8 cellular contexts compared by ENCODE assay signal in genomic region chr17:27793168-27793905, GRCh38. TPM values are rescaled to one million over a fixed set of nuclear protein-coding genes. Genes with fewer than 3 reads are reported as not detected.
DNase-seq lines count a peak whose midpoint lies in the region; ATAC-seq lines count a peak whose summit lies in the region.

No MANE protein-coding gene starts in this region.

- no peak overlapping the region for H3K9ac ChIP-seq in muscle layer of colon (ENCODE audit: low read length)

- H3K9me3 Mint-ChIP-seq in IgD-negative memory B cell, result no peaks in the 10 kb centered on the region
- no peaks in the 10 kb centered on the region for H3K9me3 Mint-ChIP-seq in activated T-helper 1 cell treated with anti-CD3 and anti-CD28 coated beads, Interleukin-12 subunit alpha, Interleukin-12 subunit beta, Interleukin-2, Interleukin-4 antibody, amounts not matched to agents 30 ng/mL and 10 ng/mL and 1 ng/mL, durations not matched to agents 14 hours and 24 hours and 36 hours

- H3K9me3 ChIP-seq in muscle layer of colon (ENCODE audit: low read length), result no peaks in the 10 kb centered on the region

- H3K27ac ChIP-seq in muscle layer of colon (ENCODE audit: low read depth, low read length), result no peak overlapping the region

- DNase-seq in AG20443 (ENCODE audit: low spot score), result peak; percentile 53
- DNase-seq in ecto neural progenitor cell (ENCODE audit: low spot score), result peak; percentile 76
- no peak for DNase-seq in activated T-helper 1 cell treated with anti-CD3 and anti-CD28 coated beads, Interleukin-12 subunit alpha, Interleukin-12 subunit beta, Interleukin-2, Interleukin-4 antibody, amounts not matched to agents 30 ng/mL and 10 ng/mL and 1 ng/mL, durations not matched to agents 14 hours and 24 hours and 36 hours (ENCODE audit: low spot score)
- DNase-seq in ACHN, result no peak

- no peak overlapping the region for H3K27ac Mint-ChIP-seq in IgD-negative memory B cell
- H3K27ac Mint-ChIP-seq in activated T-helper 1 cell treated with anti-CD3 and anti-CD28 coated beads, Interleukin-12 subunit alpha, Interleukin-12 subunit beta, Interleukin-2, Interleukin-4 antibody, amounts not matched to agents 30 ng/mL and 10 ng/mL and 1 ng/mL, durations not matched to agents 14 hours and 24 hours and 36 hours, result no peak overlapping the region

- no peaks in the 10 kb centered on the region for H3K36me3 ChIP-seq in muscle layer of colon (ENCODE audit: insufficient read depth, low read length)

- peak overlapping the region; percentile 21 to 37 for H3K4me3 ChIP-seq in muscle layer of colon (ENCODE audit: low read depth in 1 of 2, low read length in 2 of 2)

- H3K4me1 Mint-ChIP-seq in IgD-negative memory B cell, result peaks cover 3 to 5% (median 4%) of the 10 kb centered on the region in 3 donors
- H3K4me1 Mint-ChIP-seq in activated T-helper 1 cell treated with anti-CD3 and anti-CD28 coated beads, Interleukin-12 subunit alpha, Interleukin-12 subunit beta, Interleukin-2, Interleukin-4 antibody, amounts not matched to agents 30 ng/mL and 10 ng/mL and 1 ng/mL, durations not matched to agents 14 hours and 24 hours and 36 hours (ENCODE audit: low read depth), result peaks cover 7% of the 10 kb centered on the region

- peaks cover 4% of the 10 kb centered on the region for H3K36me3 Mint-ChIP-seq in IgD-negative memory B cell
- H3K36me3 Mint-ChIP-seq in activated T-helper 1 cell treated with anti-CD3 and anti-CD28 coated beads, Interleukin-12 subunit alpha, Interleukin-12 subunit beta, Interleukin-2, Interleukin-4 antibody, amounts not matched to agents 30 ng/mL and 10 ng/mL and 1 ng/mL, durations not matched to agents 14 hours and 24 hours and 36 hours (ENCODE audit: low read depth), result no peaks in the 10 kb centered on the region

- H3K4me1 ChIP-seq in muscle layer of colon (ENCODE audit: insufficient read depth, low read length), result peaks cover 8% of the 10 kb centered on the region

- H3K27me3 Mint-ChIP-seq in IgD-negative memory B cell, result peaks cover 28% of the 10 kb centered on the region
- H3K27me3 Mint-ChIP-seq in activated T-helper 1 cell treated with anti-CD3 and anti-CD28 coated beads, Interleukin-12 subunit alpha, Interleukin-12 subunit beta, Interleukin-2, Interleukin-4 antibody, amounts not matched to agents 30 ng/mL and 10 ng/mL and 1 ng/mL, durations not matched to agents 14 hours and 24 hours and 36 hours (ENCODE audit: insufficient read depth), result peaks cover 42% of the 10 kb centered on the region

- peak overlapping the region in 3 of 4 donors; percentile 37 to 71 (median 57) for H3K4me3 Mint-ChIP-seq in IgD-negative memory B cell
- H3K4me3 Mint-ChIP-seq in activated T-helper 1 cell treated with anti-CD3 and anti-CD28 coated beads, Interleukin-12 subunit alpha, Interleukin-12 subunit beta, Interleukin-2, Interleukin-4 antibody, amounts not matched to agents 30 ng/mL and 10 ng/mL and 1 ng/mL, durations not matched to agents 14 hours and 24 hours and 36 hours, result no peak overlapping the region

- in situ Hi-C loops in ACHN (cut with HindIII; ENCODE audit: low pct_ligation_motif_present, low pct_unique_long_range_greater_than_20kb, low sequenced_read_pairs), result no loop called here

- ATAC-seq in GM21423 (IDR thresholded peaks at IDR 0.05; ENCODE audit: unreplicated experiment) (no peak), HG03108 (IDR thresholded peaks at IDR 0.05; ENCODE audit: unreplicated experiment) (no peak)

- H3K27me3 ChIP-seq in muscle layer of colon (ENCODE audit: control insufficient read depth in 1 of 2, insufficient read depth in 2 of 2, low read length in 2 of 2), result peaks cover 5 to 27% of the 10 kb centered on the region in 2 donors

- intact Hi-C loops in activated T-helper 1 cell treated with anti-CD3 and anti-CD28 coated beads, Interleukin-12 subunit alpha, Interleukin-12 subunit beta, Interleukin-2, Interleukin-4 antibody, amounts not matched to agents 30 ng/mL and 10 ng/mL and 1 ng/mL, durations not matched to agents 14 hours and 24 hours and 36 hours (cut with micrococcal nuclease), result no loop called here

RNA-seq across cellular contexts. Expression of gene NOS2, which starts 7.0 kb away (rescaled TPM):
- 0.21 TPM for polyA plus RNA-seq in IgD-negative memory B cell
- total RNA-seq in activated T-helper 1 cell treated with anti-CD3 and anti-CD28 coated beads, Interleukin-12 subunit alpha, Interleukin-12 subunit beta, Interleukin-2, Interleukin-4 antibody, amounts not matched to agents 30 ng/mL and 10 ng/mL and 1 ng/mL, durations not matched to agents 14 hours and 24 hours and 36 hours, result not detected in 2 replicates

Comparison
In these comparisons a context has a peak if more than half of its experiments do, and no peak if none do; other contexts are left out.
1. DNase-seq: peak in AG20443 (single experiment) and ecto neural progenitor cell (single experiment); none in activated T-helper 1 cell treated with anti-CD3 and anti-CD28 coated beads, Interleukin-12 subunit alpha, Interleukin-12 subunit beta, Interleukin-2, Interleukin-4 antibody, amounts not matched to agents 30 ng/mL and 10 ng/mL and 1 ng/mL, durations not matched to agents 14 hours and 24 hours and 36 hours (single experiment) and ACHN (single experiment).